ENCODE assay signal across 1 cellular context in the genomic region with DNA sequence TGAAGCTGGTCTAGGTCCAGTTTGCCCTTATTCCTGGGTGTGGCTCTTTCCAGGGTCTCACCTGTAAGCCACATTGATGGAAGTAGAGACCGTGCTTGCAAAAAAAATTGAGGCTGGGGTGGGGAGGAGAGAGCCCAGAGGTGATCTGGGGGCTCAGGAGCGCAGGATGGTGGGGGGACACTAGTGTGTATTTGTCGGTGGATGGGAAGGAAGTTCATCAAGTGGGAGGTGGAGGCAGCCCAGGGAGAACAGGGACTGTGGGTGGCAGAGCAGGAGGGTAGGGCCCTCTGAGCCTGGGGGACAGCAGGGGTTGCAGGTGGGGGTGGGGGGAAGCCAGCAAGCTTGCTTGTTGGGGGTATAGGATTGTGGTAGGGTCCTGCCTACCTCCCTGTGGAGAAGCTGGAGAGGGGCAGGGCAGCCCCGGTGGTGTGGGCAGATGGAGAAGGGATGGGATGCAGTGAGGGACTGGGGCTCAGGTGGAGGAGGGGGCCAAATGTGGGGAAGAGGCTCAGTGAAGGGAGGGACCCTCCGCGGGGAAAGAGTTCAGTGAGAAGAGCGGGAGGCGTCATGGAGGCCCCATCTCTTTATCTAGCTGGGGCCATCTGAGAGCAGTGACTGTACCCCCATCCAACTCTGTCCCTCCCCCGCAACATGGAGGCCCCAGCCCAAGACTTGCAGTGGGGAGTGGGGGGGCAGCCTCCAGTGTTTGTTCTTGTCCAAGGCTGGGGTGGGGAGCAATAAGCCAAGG.
TF ChIP-seq lines count a peak whose summit lies in the region.

No MANE protein-coding gene starts in this region.

TF ChIP-seq in SK-N-SH, 30 proteins besides CTCF, POLR2A, EP300 and RAD21 (continued from another document):
- TF ChIP-seq, protein P1, sequence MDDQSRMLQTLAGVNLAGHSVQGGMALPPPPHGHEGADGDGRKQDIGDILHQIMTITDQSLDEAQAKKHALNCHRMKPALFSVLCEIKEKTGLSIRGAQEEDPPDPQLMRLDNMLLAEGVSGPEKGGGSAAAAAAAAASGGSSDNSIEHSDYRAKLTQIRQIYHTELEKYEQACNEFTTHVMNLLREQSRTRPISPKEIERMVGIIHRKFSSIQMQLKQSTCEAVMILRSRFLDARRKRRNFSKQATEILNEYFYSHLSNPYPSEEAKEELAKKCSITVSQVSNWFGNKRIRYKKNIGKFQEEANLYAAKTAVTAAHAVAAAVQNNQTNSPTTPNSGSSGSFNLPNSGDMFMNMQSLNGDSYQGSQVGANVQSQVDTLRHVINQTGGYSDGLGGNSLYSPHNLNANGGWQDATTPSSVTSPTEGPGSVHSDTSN (IDR thresholded peaks at IDR 0.05): no peak
- TF ChIP-seq FOSL2 (IDR thresholded peaks at IDR 0.05; ENCODE audit: borderline replicate concordance, low read depth) (no peak), GATA2 (CRISPR knock-in tag; IDR thresholded peaks at IDR 0.05) (no peak), RFX5 (IDR thresholded peaks at IDR 0.05; ENCODE audit: low read length) (no peak)
